In the genomic region with DNA sequence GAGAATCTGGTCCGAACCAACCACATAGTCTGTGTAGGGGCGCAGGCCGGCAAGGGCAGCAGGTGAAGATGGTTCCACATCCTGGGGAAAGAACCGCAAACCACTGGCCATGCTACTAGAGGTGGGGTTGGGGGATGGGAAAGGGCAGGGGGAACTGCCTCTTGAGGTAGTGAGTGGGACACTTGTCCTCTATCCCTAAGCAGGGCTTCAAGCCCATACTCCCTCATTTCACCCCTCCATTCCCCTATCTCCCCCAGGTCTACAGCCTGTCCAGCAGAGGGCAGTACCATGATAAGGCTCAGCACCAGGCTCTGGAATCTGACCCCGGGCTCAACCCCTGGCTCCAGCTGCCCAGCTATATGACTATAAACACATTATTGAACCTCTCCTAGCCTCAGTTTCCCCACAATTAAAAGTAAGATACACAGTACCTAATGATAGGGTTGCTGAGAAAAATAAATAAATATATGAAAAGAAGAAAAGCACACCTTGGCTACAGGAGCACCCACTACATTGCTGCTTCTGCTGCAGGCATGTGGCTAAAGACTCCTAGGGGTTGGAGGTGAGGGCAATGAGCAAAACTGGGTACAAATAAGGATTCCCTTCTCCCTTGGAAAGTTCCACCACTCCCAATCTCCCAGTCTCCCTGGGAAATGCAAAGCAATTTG, we compare ENCODE assay signal across 8 cellular contexts. TPM values are rescaled to one million over a fixed set of nuclear protein-coding genes. Genes with fewer than 3 reads are reported as not detected.
DNase-seq lines count a peak whose midpoint lies in the region; ATAC-seq and TF ChIP-seq lines count a peak whose summit lies in the region.

No MANE protein-coding gene starts in this region.

- H3K27ac ChIP-seq in MM.1S (ENCODE audit: low read length): no peak overlapping the region
- peak overlapping the region in 1 of 4 donors; percentile 43 for H3K27ac ChIP-seq in esophagus squamous epithelium

- H3K4me3 Mint-ChIP-seq in activated CD4-positive, alpha-beta memory T cell treated with anti-CD3 and anti-CD28 coated beads, Interleukin-2, amount 10 ng/mL, durations not matched to agents 7 days and 5 days: no peak overlapping the region
- no peak overlapping the region for H3K4me3 Mint-ChIP-seq in progenitor cell of endocrine pancreas (ENCODE audit: low read depth)

- no peak overlapping the region for H2AFZ ChIP-seq in MM.1S (ENCODE audit: low read length)

- H3K36me3 ChIP-seq in MM.1S (replicated peaks; ENCODE audit: insufficient read depth, low read length) (no peaks in the 10 kb centered on the region), esophagus squamous epithelium (peaks cover 25 to 56% (median 29%) of the 10 kb centered on the region in 3 donors)

- H3K4me3 ChIP-seq in MM.1S (ENCODE audit: low read length): no peak overlapping the region
- no peak overlapping the region for H3K4me3 ChIP-seq in esophagus squamous epithelium

- TF ChIP-seq CTCF in MM.1S (IDR thresholded peaks at IDR 0.05; ENCODE audit: low read length) (peak; percentile 80), esophagus squamous epithelium (IDR thresholded peaks at IDR 0.05) (peak; percentile 53 to 68 (median 58)), progenitor cell of endocrine pancreas (IDR thresholded peaks at IDR 0.05; ENCODE audit: unreplicated experiment) (peak; percentile 61)

- POLR2A ChIA-PET in activated CD4-positive, alpha-beta memory T cell treated with anti-CD3 and anti-CD28 coated beads, Interleukin-2, amount 10 ng/mL, durations not matched to agents 7 days and 5 days (lab: Charles Lee): no interaction called here

- no peaks in the 10 kb centered on the region for H3K9me2 ChIP-seq in MM.1S (replicated peaks; ENCODE audit: insufficient read depth, low read length)

- H3K9me3 ChIP-seq in MM.1S (replicated peaks; ENCODE audit: insufficient read depth, low read length) (no peaks in the 10 kb centered on the region), esophagus squamous epithelium (no peaks in the 10 kb centered on the region)

- no peaks in the 10 kb centered on the region for H4K20me1 ChIP-seq in MM.1S (ENCODE audit: insufficient read depth, low read length)

- CTCF ChIA-PET in activated CD4-positive, alpha-beta memory T cell treated with anti-CD3 and anti-CD28 coated beads, Interleukin-2, amount 10 ng/mL, durations not matched to agents 7 days and 5 days (lab: Charles Lee): interaction anchor here (0.7 to 2.9 kb wide), 5 partner anchors 13 to 190 kb away, joined by 3 to 19 read pairs (median 4); no protein-coding TSS in a partner anchor

- no peaks in the 10 kb centered on the region for H3K9me3 Mint-ChIP-seq in activated CD4-positive, alpha-beta memory T cell treated with anti-CD3 and anti-CD28 coated beads, Interleukin-2, amount 10 ng/mL, durations not matched to agents 7 days and 5 days
- no peaks in the 10 kb centered on the region for H3K9me3 Mint-ChIP-seq in progenitor cell of endocrine pancreas (ENCODE audit: low read depth)

- no peak for TF ChIP-seq POLR2A in esophagus squamous epithelium (IDR thresholded peaks at IDR 0.05)

- peak overlapping the region; percentile 20 for H3K27ac Mint-ChIP-seq in activated CD4-positive, alpha-beta memory T cell treated with anti-CD3 and anti-CD28 coated beads, Interleukin-2, amount 10 ng/mL, durations not matched to agents 7 days and 5 days
- H3K27ac Mint-ChIP-seq in progenitor cell of endocrine pancreas: no peak overlapping the region

- no peaks in the 10 kb centered on the region for H3F3A ChIP-seq in MM.1S (ENCODE audit: insufficient read depth, low read length)

- H3K36me3 Mint-ChIP-seq in activated CD4-positive, alpha-beta memory T cell treated with anti-CD3 and anti-CD28 coated beads, Interleukin-2, amount 10 ng/mL, durations not matched to agents 7 days and 5 days (ENCODE audit: low read depth): peaks cover 22% of the 10 kb centered on the region
- peaks cover 4% of the 10 kb centered on the region for H3K36me3 Mint-ChIP-seq in progenitor cell of endocrine pancreas (ENCODE audit: insufficient read depth)

- WGBS in esophagus squamous epithelium, 2 donors: 0 to 67% methylated on average over 1 to 3 of the region's 5 CpGs

- H3K79me2 ChIP-seq in MM.1S (ENCODE audit: low read length): peaks cover 40% of the 10 kb centered on the region

- peak; percentile 28 for DNase-seq in Daoy (ENCODE audit: low read depth)
- peak; percentile 55 for DNase-seq in MM.1S
- peak; percentile 53 for DNase-seq in activated CD4-positive, alpha-beta memory T cell treated with anti-CD3 and anti-CD28 coated beads, Interleukin-2, amount 10 ng/mL, durations not matched to agents 7 days and 5 days
- no peak for DNase-seq in esophagus squamous epithelium (lab: John Stamatoyannopoulos, UW)
- DNase-seq in progenitor cell of endocrine pancreas (ENCODE audit: low spot score, unreplicated experiment): no peak
- no peak for DNase-seq in mucosa of gallbladder (ENCODE audit: low spot score)

- peaks cover 33% of the 10 kb centered on the region for H3K4me1 Mint-ChIP-seq in activated CD4-positive, alpha-beta memory T cell treated with anti-CD3 and anti-CD28 coated beads, Interleukin-2, amount 10 ng/mL, durations not matched to agents 7 days and 5 days
- H3K4me1 Mint-ChIP-seq in progenitor cell of endocrine pancreas (ENCODE audit: low read depth): peaks cover 15% of the 10 kb centered on the region

- no peaks in the 10 kb centered on the region for H3K27me3 Mint-ChIP-seq in activated CD4-positive, alpha-beta memory T cell treated with anti-CD3 and anti-CD28 coated beads, Interleukin-2, amount 10 ng/mL, durations not matched to agents 7 days and 5 days
- H3K27me3 Mint-ChIP-seq in progenitor cell of endocrine pancreas: no peaks in the 10 kb centered on the region

- ATAC-seq in GM21390 (IDR thresholded peaks at IDR 0.05; ENCODE audit: unreplicated experiment) (peak; percentile 72), HG03095 (IDR thresholded peaks at IDR 0.05; ENCODE audit: unreplicated experiment) (no peak)

- no peak overlapping the region for H3K4me2 ChIP-seq in MM.1S (ENCODE audit: low read depth, low read length)

- H3K4me1 ChIP-seq in MM.1S (ENCODE audit: low read length): peaks cover 8% of the 10 kb centered on the region
- peaks cover 10 to 52% (median 22%) of the 10 kb centered on the region in 3 donors for H3K4me1 ChIP-seq in esophagus squamous epithelium

- no peak overlapping the region for H3K9ac ChIP-seq in MM.1S (ENCODE audit: low read length)

- intact Hi-C loops in esophagus squamous epithelium (cut with DNase I): loop anchor here (10.0 kb wide), 1 partner anchor 184 kb away; a partner anchor contains a TSS

- no peaks in the 10 kb centered on the region for H3K27me3 ChIP-seq in MM.1S (replicated peaks; ENCODE audit: insufficient read depth, low read length)
- H3K27me3 ChIP-seq in esophagus squamous epithelium: no peaks in the 10 kb centered on the region

RNA-seq across cellular contexts. Expression of a gene that starts 6.3 kb away (rescaled TPM):
- total RNA-seq in Daoy (2014; rRNA removed; shearing (Covaris generic)): 20.0 and 21.7 TPM in 2 replicates
- 10 to 100 TPM; 52.0 to 53.1 TPM for total RNA-seq in activated CD4-positive, alpha-beta memory T cell treated with anti-CD3 and anti-CD28 coated beads, Interleukin-2, amount 10 ng/mL, durations not matched to agents 7 days and 5 days
- total RNA-seq in esophagus squamous epithelium (100 to 1,000 TPM in 1 of 4 donors, 10 to 100 TPM in 3; 26.4 to 102 (median 43.8) TPM), progenitor cell of endocrine pancreas (64.3 and 72.8 TPM in 2 replicates), mucosa of gallbladder (84.3 TPM)

RNA-seq across cellular contexts. Expression of a gene that starts 6.3 kb away (rescaled TPM):
- total RNA-seq in Daoy (2014; rRNA removed; shearing (Covaris generic)): 0.17 and 1.3 TPM in 2 replicates
- total RNA-seq in activated CD4-positive, alpha-beta memory T cell treated with anti-CD3 and anti-CD28 coated beads, Interleukin-2, amount 10 ng/mL, durations not matched to agents 7 days and 5 days: 10 to 100 TPM; 11.2 to 12.1 TPM
- total RNA-seq in esophagus squamous epithelium (1 to 10 TPM; 1.6 to 2.9 (median 2.5) TPM), progenitor cell of endocrine pancreas (16.1 and 17.2 TPM in 2 replicates), mucosa of gallbladder (13.4 TPM)

RNA-seq across cellular contexts. Expression of a gene that starts 49.3 kb away (rescaled TPM):
- 25.7 and 30.9 TPM in 2 replicates for total RNA-seq in Daoy (2014; rRNA removed; shearing (Covaris generic))
- total RNA-seq in activated CD4-positive, alpha-beta memory T cell treated with anti-CD3 and anti-CD28 coated beads, Interleukin-2, amount 10 ng/mL, durations not matched to agents 7 days and 5 days: 10 to 100 TPM; 38.7 to 40.4 TPM
- total RNA-seq in esophagus squamous epithelium (10 to 100 TPM in 3 of 4 donors, 1 to 10 TPM in 1; 9.7 to 25.9 (median 19.4) TPM), progenitor cell of endocrine pancreas (69.7 and 78.3 TPM in 2 replicates), mucosa of gallbladder (45.6 TPM)

RNA-seq across cellular contexts. Expression of a gene that starts 49.4 kb away (rescaled TPM):
- not detected in 2 replicates for total RNA-seq in Daoy (2014; rRNA removed; shearing (Covaris generic))
- total RNA-seq in activated CD4-positive, alpha-beta memory T cell treated with anti-CD3 and anti-CD28 coated beads, Interleukin-2, amount 10 ng/mL, durations not matched to agents 7 days and 5 days: not detected
- total RNA-seq in esophagus squamous epithelium (under 1 TPM in 2 of 4 donors, not detected in 2; under 0.01 to 0.04 TPM), progenitor cell of endocrine pancreas (1.5 and 1.6 TPM in 2 replicates), mucosa of gallbladder (0.09 TPM)

RNA-seq across cellular contexts. Expression of a gene that starts 52.2 kb away (rescaled TPM):
- 11.4 and 12.2 TPM in 2 replicates for total RNA-seq in Daoy (2014; rRNA removed; shearing (Covaris generic))
- total RNA-seq in activated CD4-positive, alpha-beta memory T cell treated with anti-CD3 and anti-CD28 coated beads, Interleukin-2, amount 10 ng/mL, durations not matched to agents 7 days and 5 days: 10 to 100 TPM; 32.5 to 33.2 TPM
- 10 to 100 TPM; 11.9 to 35.6 (median 19.7) TPM for total RNA-seq in esophagus squamous epithelium
- 6.6 and 6.7 TPM in 2 replicates for total RNA-seq in progenitor cell of endocrine pancreas
- 21.7 TPM for total RNA-seq in mucosa of gallbladder

Comparison
In these comparisons a context has a peak if more than half of its experiments do, and no peak if none do; other contexts are left out.
1. DNase-seq: peak in Daoy (single experiment), MM.1S (single experiment) and activated CD4-positive, alpha-beta memory T cell treated with anti-CD3 and anti-CD28 coated beads, Interleukin-2, amount 10 ng/mL, durations not matched to agents 7 days and 5 days (single experiment); none in esophagus squamous epithelium (single experiment), progenitor cell of endocrine pancreas (single experiment) and mucosa of gallbladder (single experiment).
2. Peak in every context shown above with its lines, with median percentiles within 50 percentile points of each other: CTCF ChIP-seq.